Comparison of ENCODE assay signal across 12 cellular contexts in genomic region chr9:16442622-16443021, GRCh38.
A peak's percentile ranks its signal among the peaks of the same experiment; 100 is the strongest.
DNase-seq lines count a peak whose midpoint lies in the region; ATAC-seq and TF ChIP-seq lines count a peak whose summit lies in the region.
"Had no signal": no experiment of that assay in that cellular context is flagged by ENCODE, and none has a peak within 500 bp of the region (broad histone marks: within the 10 kb centered on the region; RNA-seq: fewer than 3 reads in every experiment).

No MANE protein-coding gene starts in this region.

- H3K27ac Mint-ChIP-seq in activated T-cell treated with anti-CD3 and anti-CD28 coated beads, Interleukin-2, amount 50 U/mL, for 72 hours, result no peak overlapping the region
- H3K27ac Mint-ChIP-seq in CD14-positive monocyte, result no peak overlapping the region

- H3K4me3 ChIP-seq in adipocyte (ENCODE audit: low read length), result no peak overlapping the region
- H3K4me3 ChIP-seq in gastroesophageal sphincter, result no peak overlapping the region
- no peak overlapping the region for H3K4me3 ChIP-seq in retinal pigment epithelial cell (ENCODE audit: low read length)
- H3K4me3 ChIP-seq: pancreas had no signal

- H3K36me3 ChIP-seq in adipocyte (ENCODE audit: control insufficient read depth, insufficient read depth, low read length, severe bottlenecking), result no peaks in the 10 kb centered on the region
- H3K36me3 ChIP-seq in gastroesophageal sphincter, result peaks cover 0 to 2% of the 10 kb centered on the region in 2 donors
- H3K36me3 ChIP-seq: pancreas had no signal

- H3K9me3 ChIP-seq in adipocyte (ENCODE audit: control insufficient read depth, low read length) (no peaks in the 10 kb centered on the region), gastroesophageal sphincter (no peaks in the 10 kb centered on the region)
- H3K9me3 ChIP-seq: pancreas had no signal

- intact Hi-C loops in CD14-positive monocyte (cut with micrococcal nuclease), result no loop called here

- H3K4me1 ChIP-seq in adipocyte (ENCODE audit: control insufficient read depth, insufficient read depth, low read length) (peaks cover 25% of the 10 kb centered on the region), gastroesophageal sphincter (peaks cover 0 to 32% (median 0%) of the 10 kb centered on the region in 3 donors)
- H3K4me1 ChIP-seq: pancreas had no signal

- TF ChIP-seq POLR2A in gastroesophageal sphincter (IDR thresholded peaks at IDR 0.05), result no peak

- H3K27me3 Mint-ChIP-seq in activated T-cell treated with anti-CD3 and anti-CD28 coated beads, Interleukin-2, amount 50 U/mL, for 72 hours (ENCODE audit: low read depth), result no peaks in the 10 kb centered on the region
- H3K27me3 Mint-ChIP-seq in CD14-positive monocyte (ENCODE audit: low read depth in 3 of 3), result peaks cover 0 to 5% (median 2%) of the 10 kb centered on the region in 3 donors

- no peaks in the 10 kb centered on the region for H3K36me3 Mint-ChIP-seq in activated T-cell treated with anti-CD3 and anti-CD28 coated beads, Interleukin-2, amount 50 U/mL, for 72 hours (ENCODE audit: insufficient read depth in 2 of 2)
- no peaks in the 10 kb centered on the region for H3K36me3 Mint-ChIP-seq in CD14-positive monocyte

- H3K9me3 Mint-ChIP-seq in activated T-cell treated with anti-CD3 and anti-CD28 coated beads, Interleukin-2, amount 50 U/mL, for 72 hours, result peaks cover 0 to 3% of the 10 kb centered on the region in 2 donors
- peaks cover 0 to 10% (median 3%) of the 10 kb centered on the region in 7 donors for H3K9me3 Mint-ChIP-seq in CD14-positive monocyte

- DNase-seq in HK-2 (ENCODE audit: unreplicated experiment) (peak; percentile 24), adipocyte (ENCODE audit: low read depth) (peak; percentile 69), retinal pigment epithelial cell (ENCODE audit: low read depth) (peak; percentile 59), CD14-positive monocyte (ENCODE audit: low spot score) (no peak), NCI-H524 (lab: John Stamatoyannopoulos, UW) (no peak)
- no peak for DNase-seq in activated T-cell treated with anti-CD3 and anti-CD28 coated beads, Interleukin-2, amount 50 U/mL, for 72 hours
- DNase-seq in activated T-cell treated with anti-CD3 and anti-CD28 coated beads, Interleukin-2, amount 50 U/mL, for 48 hours, result no peak
- DNase-seq: Karpas-422, NCI-H345, pancreas, RPMI8226 had no signal

- H3K27me3 ChIP-seq in adipocyte (replicated peaks; ENCODE audit: control insufficient read depth, insufficient read depth, low read length) (no peaks in the 10 kb centered on the region), gastroesophageal sphincter (no peaks in the 10 kb centered on the region)
- H3K27me3 ChIP-seq: pancreas had no signal

- no peak overlapping the region for H3K4me3 Mint-ChIP-seq in activated T-cell treated with anti-CD3 and anti-CD28 coated beads, Interleukin-2, amount 50 U/mL, for 72 hours
- H3K4me3 Mint-ChIP-seq in CD14-positive monocyte, result no peak overlapping the region

- no peaks in the 10 kb centered on the region for H3K4me1 Mint-ChIP-seq in activated T-cell treated with anti-CD3 and anti-CD28 coated beads, Interleukin-2, amount 50 U/mL, for 72 hours (ENCODE audit: low read depth)
- H3K4me1 Mint-ChIP-seq in CD14-positive monocyte, result no peaks in the 10 kb centered on the region

- H3K27ac ChIP-seq in gastroesophageal sphincter, result peak overlapping the region in 3 of 4 donors; percentile 26 to 36 (median 36)
- H3K27ac ChIP-seq: pancreas had no signal

- peak; percentile 61 for ATAC-seq in gastroesophageal sphincter
- ATAC-seq in activated T-cell treated with anti-CD3 and anti-CD28 coated beads, Interleukin-2, amount 50 U/mL, for 72 hours (replicated peaks in 1 of 2), result no peak
- ATAC-seq: pancreas had no signal

- WGBS in gastroesophageal sphincter (ENCODE audit: low coverage in 1 of 2), 2 donors, result 40 to 63% methylated on average over 6 to 7 of the region's 8 CpGs

- no peak overlapping the region for H3K9ac ChIP-seq in adipocyte (ENCODE audit: low read length)

- no peak for TF ChIP-seq EP300 in gastroesophageal sphincter (IDR thresholded peaks at IDR 0.05)

- TF ChIP-seq CTCF in gastroesophageal sphincter (IDR thresholded peaks at IDR 0.05) (no peak), retinal pigment epithelial cell (conservative IDR thresholded peaks at IDR 0.05; ENCODE audit: low read depth, low read length) (no peak), CD14-positive monocyte (IDR thresholded peaks at IDR 0.05) (no peak)

Comparison
In these comparisons a context has a peak if more than half of its experiments do, and no peak if none do; other contexts are left out.
1. DNase-seq: peak in HK-2 (single experiment), adipocyte (single experiment) and retinal pigment epithelial cell (single experiment); none in activated T-cell treated with anti-CD3 and anti-CD28 coated beads, Interleukin-2, amount 50 U/mL, for 72 hours (0 of 2), CD14-positive monocyte (single experiment), activated T-cell treated with anti-CD3 and anti-CD28 coated beads, Interleukin-2, amount 50 U/mL, for 48 hours (0 of 2) and NCI-H524 (0 of 2).